ENCODE assay signal across 1 cellular context in genomic region chr5:111553889-111554288, GRCh38.
TF ChIP-seq lines count a peak whose summit lies in the region.

No MANE protein-coding gene starts in this region.

TF ChIP-seq in H1, 55 proteins besides CTCF, POLR2A, EP300 and RAD21:
- no peak for TF ChIP-seq POU5F1 (IDR thresholded peaks at IDR 0.05; ENCODE audit: low read depth, low read length)
- TF ChIP-seq, protein P1, sequence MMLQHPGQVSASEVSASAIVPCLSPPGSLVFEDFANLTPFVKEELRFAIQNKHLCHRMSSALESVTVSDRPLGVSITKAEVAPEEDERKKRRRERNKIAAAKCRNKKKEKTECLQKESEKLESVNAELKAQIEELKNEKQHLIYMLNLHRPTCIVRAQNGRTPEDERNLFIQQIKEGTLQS (IDR thresholded peaks at IDR 0.05; ENCODE audit: insufficient read depth, low read depth, low read length), result no peak
